In the genomic region with DNA sequence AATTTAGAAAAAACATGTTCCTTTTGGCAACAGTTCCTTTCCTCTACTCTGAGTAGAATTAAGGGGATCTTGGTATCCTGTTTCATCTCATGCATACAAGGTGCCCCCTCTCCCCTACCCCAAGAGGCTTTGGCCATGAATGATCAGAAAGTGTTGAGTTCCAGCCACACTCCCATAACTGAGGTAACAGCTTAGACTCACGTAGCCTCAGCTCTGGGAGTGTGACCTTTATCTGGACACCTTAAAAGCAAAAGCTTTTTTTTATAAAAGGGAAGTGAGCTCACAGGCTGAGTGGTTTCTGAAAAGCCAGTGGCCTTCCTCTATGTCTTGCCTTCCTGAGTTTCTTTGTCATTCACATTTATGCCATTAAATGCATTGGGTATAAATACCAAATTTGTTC, we compare ENCODE assay signal across 8 cellular contexts. TPM values are rescaled to one million over a fixed set of nuclear protein-coding genes. Genes with fewer than 3 reads are reported as not detected.
A peak's percentile ranks its signal among the peaks of the same experiment; 100 is the strongest.
DNase-seq lines count a peak whose midpoint lies in the region; ATAC-seq and TF ChIP-seq lines count a peak whose summit lies in the region.

No MANE protein-coding gene starts in this region.

- no peaks in the 10 kb centered on the region for H3K36me3 Mint-ChIP-seq in activated naive CD8-positive, alpha-beta T cell

- H3K4me1 Mint-ChIP-seq in activated naive CD8-positive, alpha-beta T cell (ENCODE audit: low read depth), result peaks cover 46% of the 10 kb centered on the region

- H3K36me3 ChIP-seq in GM06990 (ENCODE audit: control insufficient read depth, insufficient read depth, low read length), result no peaks in the 10 kb centered on the region

- H3K27me3 ChIP-seq in GM06990 (replicated peaks; ENCODE audit: control insufficient read depth, insufficient read depth, low read length), result no peaks in the 10 kb centered on the region

- no peaks in the 10 kb centered on the region for H3K9me3 Mint-ChIP-seq in activated naive CD8-positive, alpha-beta T cell (ENCODE audit: low read depth)

- DNase-seq in GM06990 (ENCODE audit: extremely low read depth, insufficient read length), result peak; percentile 39
- no peak for DNase-seq in NCI-H526 treated with DMSO at 0.1 percent for 48 hours (lab: John Stamatoyannopoulos, UW)
- no peak for DNase-seq in posterior cingulate gyrus
- DNase-seq in HT-29 (ENCODE audit: low spot score), result no peak
- DNase-seq in NCI-H187 treated with DMSO at 0.1 percent for 48 hours (lab: John Stamatoyannopoulos, UW), result no peak

- H3K27me3 Mint-ChIP-seq in activated naive CD8-positive, alpha-beta T cell, result no peaks in the 10 kb centered on the region

- H3K4me3 ChIP-seq in GM06990 (replicated peaks; ENCODE audit: low read depth, low read length), result no peak overlapping the region

- ATAC-seq in GM19463 (IDR thresholded peaks at IDR 0.05; ENCODE audit: unreplicated experiment) (peak; percentile 63), HG03457 (IDR thresholded peaks at IDR 0.05; ENCODE audit: unreplicated experiment) (peak; percentile 75)

- intact Hi-C loops in posterior cingulate gyrus (cut with DNase I), result no loop called here

- no peak for TF ChIP-seq CTCF in GM06990 (IDR thresholded peaks at IDR 0.05; ENCODE audit: insufficient read depth, low read length, poor library complexity, severe bottlenecking)

- peak overlapping the region; percentile 93 for H3K27ac Mint-ChIP-seq in activated naive CD8-positive, alpha-beta T cell

- H3K4me3 Mint-ChIP-seq in activated naive CD8-positive, alpha-beta T cell, result peak overlapping the region; percentile 79

RNA-seq across cellular contexts. Expression of gene HAVCR2, which starts 0.9 kb away (rescaled TPM):
- total RNA-seq in HT-29 (2014; rRNA removed; shearing (Covaris generic)), result not detected in 2 replicates

RNA-seq across cellular contexts. Expression of gene MED7, which starts 32.9 kb away (rescaled TPM):
- 3.6 and 4.5 TPM in 2 replicates for total RNA-seq in HT-29 (2014; rRNA removed; shearing (Covaris generic))

RNA-seq across cellular contexts. Expression of gene HAVCR1, which starts 50.8 kb away (rescaled TPM):
- total RNA-seq in HT-29 (2014; rRNA removed; shearing (Covaris generic)), result not detected in 2 replicates

RNA-seq across cellular contexts. Expression of gene GARIN3, which starts 56.3 kb away (rescaled TPM):
- not detected in 2 replicates for total RNA-seq in HT-29 (2014; rRNA removed; shearing (Covaris generic))
